Comparison of ENCODE assay signal across 1 cellular context in the genomic region with DNA sequence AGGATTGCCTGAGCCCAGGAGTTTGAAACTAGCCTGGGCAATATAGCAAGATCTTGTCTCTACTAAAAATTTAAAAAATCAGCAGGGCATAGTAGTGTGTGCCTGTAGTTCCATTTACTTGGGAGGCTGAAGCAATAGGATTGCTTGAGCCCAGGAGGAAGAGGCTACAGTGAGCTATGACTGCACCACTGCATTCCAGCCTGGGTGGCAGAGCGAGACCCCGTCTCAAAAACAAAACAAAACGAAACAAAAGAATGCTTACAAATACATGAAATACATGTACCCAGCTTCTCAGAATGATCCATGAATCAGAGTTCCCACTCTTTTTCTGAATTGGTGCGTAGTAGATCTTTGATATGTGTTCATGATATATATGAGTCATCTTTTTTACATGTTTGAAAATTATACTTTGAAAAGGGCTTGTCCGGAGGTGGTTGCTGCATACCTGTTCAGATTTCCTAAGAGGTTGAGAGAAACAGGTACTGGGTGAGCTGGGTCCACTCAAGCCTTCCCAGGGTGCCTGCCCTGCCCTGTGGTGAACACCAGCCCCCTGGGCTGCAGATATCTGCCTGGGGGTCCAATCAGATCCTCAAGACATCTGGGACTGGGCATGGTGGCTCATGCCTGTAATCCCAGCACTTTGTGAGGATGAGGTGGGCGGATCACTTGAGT.
A peak's percentile ranks its signal among the peaks of the same experiment; 100 is the strongest.
TF ChIP-seq lines count a peak whose summit lies in the region.
"Not testable (repeated sequence)": the region's sequence is repeated elsewhere in the genome, so short reads cannot be mapped to it uniquely, and the experiment has no call there.

No MANE protein-coding gene starts in this region.

TF ChIP-seq in A549, 52 proteins besides CTCF, POLR2A, EP300 and RAD21:
- not testable (repeated sequence) for TF ChIP-seq FOSL2 (IDR thresholded peaks at IDR 0.05)
- peak; percentile 27; the same call in 1 of the 2 replicates for TF ChIP-seq FOSL2 (CRISPR knock-in tag; IDR thresholded peaks at IDR 0.05)
